In the genomic region with DNA sequence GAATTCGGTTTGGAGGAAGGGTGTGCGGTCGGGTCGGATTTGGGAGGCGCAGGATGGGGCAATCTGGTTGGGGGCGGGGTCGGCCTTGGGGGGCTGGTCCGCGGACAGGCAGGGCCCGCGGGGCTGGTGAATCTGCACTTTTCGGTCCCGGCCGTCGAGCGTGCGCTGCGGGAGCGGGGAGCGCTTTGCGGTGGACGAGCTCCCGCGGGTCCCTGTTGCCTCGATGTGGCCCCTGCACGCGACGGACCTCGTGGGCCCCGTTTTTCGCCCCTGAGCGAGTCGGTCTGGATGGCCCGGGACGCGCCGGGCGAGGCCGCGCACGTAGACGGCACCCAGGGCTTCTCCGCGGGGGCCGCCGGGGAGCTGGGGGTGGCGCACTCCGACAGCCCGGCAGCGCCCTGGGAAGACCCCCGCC, we compare ENCODE assay signal across 8 cellular contexts. TPM values are rescaled to one million over a fixed set of nuclear protein-coding genes. Genes with fewer than 3 reads are reported as not detected.
DNase-seq lines count a peak whose midpoint lies in the region; ATAC-seq and TF ChIP-seq lines count a peak whose summit lies in the region.

No MANE protein-coding gene starts in this region.

- H3K4me1 ChIP-seq in breast epithelium (peaks cover 18 to 22% of the 10 kb centered on the region in 2 donors), stomach smooth muscle (ENCODE audit: control insufficient read depth, insufficient read depth, low read length) (peaks cover 40% of the 10 kb centered on the region)

- TF ChIP-seq POLR2A in breast epithelium (IDR thresholded peaks at IDR 0.05), result no peak

- POLR2A ChIA-PET in BJ (lab: Charles Lee), result interaction anchor here (0.8 to 1.0 kb wide), 2 partner anchors 31 to 353 kb away, joined by 3 to 4 read pairs; no protein-coding TSS in a partner anchor

- intact Hi-C loops in breast epithelium (cut with DNase I; ENCODE audit: low total_unique reads), result loop anchor here (5.0 to 10.0 kb wide), 2 partner anchors 33 to 105 kb away; a partner anchor contains a TSS

- H3K27me3 ChIP-seq in BJ (ENCODE audit: control insufficient read depth, insufficient read depth, low read length) (no peaks in the 10 kb centered on the region), breast epithelium (no peaks in the 10 kb centered on the region), stomach smooth muscle (ENCODE audit: control insufficient read depth in 1 of 2, insufficient read depth in 2 of 2, low read length in 2 of 2) (no peaks in the 10 kb centered on the region)

- H3K27ac ChIP-seq in breast epithelium, result peak overlapping the region; percentile 99 to 100
- H3K27ac ChIP-seq in stomach smooth muscle (ENCODE audit: low read length), result peak overlapping the region; percentile 94

- CTCF ChIA-PET in BJ (lab: Yijun Ruan, JAX), result interaction anchor here (1.1 to 1.5 kb wide), 3 partner anchors 16 to 114 kb away, joined by 3 read pairs; no protein-coding TSS in a partner anchor

- ATAC-seq in left lobe of liver, result peak; percentile 27
- ATAC-seq in GM21367 (IDR thresholded peaks at IDR 0.05; ENCODE audit: unreplicated experiment), result no peak

- H3K9me3 ChIP-seq in breast epithelium (no peaks in the 10 kb centered on the region), stomach smooth muscle (ENCODE audit: control insufficient read depth in 2 of 2, low read length in 2 of 2) (no peaks in the 10 kb centered on the region)

- peaks cover 16% of the 10 kb centered on the region for H3K36me3 ChIP-seq in BJ (ENCODE audit: control insufficient read depth, insufficient read depth, low read length)
- H3K36me3 ChIP-seq in breast epithelium, result no peaks in the 10 kb centered on the region
- H3K36me3 ChIP-seq in stomach smooth muscle (ENCODE audit: control insufficient read depth in 2 of 2, insufficient read depth in 2 of 2, low read length in 2 of 2), result peaks cover 9 to 11% of the 10 kb centered on the region in 2 donors

- H3K4me3 ChIP-seq in BJ (ENCODE audit: low read depth, low read length) (peak overlapping the region; percentile 99), breast epithelium (peak overlapping the region; percentile 76 to 100 (median 82)), stomach smooth muscle (ENCODE audit: low read length in 2 of 2) (peak overlapping the region; percentile 87 to 93)

- peak overlapping the region; percentile 87 to 92 for H3K9ac ChIP-seq in stomach smooth muscle (ENCODE audit: low read length in 2 of 2)

- DNase-seq in BJ (ENCODE audit: low read depth), result no peak
- DNase-seq in NCI-H69 (lab: John Stamatoyannopoulos, UW), result peak; percentile 52
- no peak for DNase-seq in breast epithelium (ENCODE audit: low spot score in 2 of 2)
- DNase-seq in left lobe of liver (ENCODE audit: low spot score), result peak; percentile 72
- DNase-seq in NCI-H510A treated with DMSO at 0.1 percent for 48 hours (lab: John Stamatoyannopoulos, UW), result no peak
- DNase-seq in NCI-H526 (lab: John Stamatoyannopoulos, UW), result no peak

- no peak for TF ChIP-seq CTCF in BJ (IDR thresholded peaks at IDR 0.05; ENCODE audit: insufficient read depth, low read depth, low read length)
- no peak for TF ChIP-seq CTCF in breast epithelium (IDR thresholded peaks at IDR 0.05)

RNA-seq across cellular contexts. Expression of a gene that starts 11.8 kb away (rescaled TPM):
- not detected in 2 replicates for polyA plus RNA-seq in BJ (2011; rRNA removed)
- 0.10 TPM in 1 of 2 replicates, not detected in the other for polyA minus RNA-seq in BJ (2011; rRNA and poly(A)+ RNA removed)
- 1 to 10 TPM in 1 of 3 donors, not detected in 2; 1.8 TPM for total RNA-seq in breast epithelium
- total RNA-seq in left lobe of liver, result 0.28 TPM

RNA-seq across cellular contexts. Expression of a gene that starts 13.9 kb away (rescaled TPM):
- not detected in 2 replicates for polyA plus RNA-seq in BJ (2011; rRNA removed)
- polyA minus RNA-seq in BJ (2011; rRNA and poly(A)+ RNA removed), result not detected in 2 replicates
- 1 to 10 TPM in 2 of 3 donors, not detected in 1; 1.0 to 2.3 TPM for total RNA-seq in breast epithelium
- total RNA-seq in left lobe of liver, result 0.18 TPM

RNA-seq across cellular contexts. Expression of a gene that starts 21.0 kb away (rescaled TPM):
- polyA plus RNA-seq in BJ (2011; rRNA removed), result 0.59 and 0.66 TPM in 2 replicates
- 0.31 TPM in 1 of 2 replicates, not detected in the other for polyA minus RNA-seq in BJ (2011; rRNA and poly(A)+ RNA removed)
- total RNA-seq in breast epithelium, result 1 to 10 TPM in 2 of 3 donors, not detected in 1; 2.5 to 3.9 TPM
- total RNA-seq in left lobe of liver, result 0.93 TPM

RNA-seq across cellular contexts. Expression of a gene that starts 33.5 kb away (rescaled TPM):
- 8.9 and 12.2 TPM in 2 replicates for polyA plus RNA-seq in BJ (2011; rRNA removed)
- polyA minus RNA-seq in BJ (2011; rRNA and poly(A)+ RNA removed), result 11.3 and 20.2 TPM in 2 replicates
- total RNA-seq in breast epithelium (10 to 100 TPM; 32.6 to 38.0 (median 33.3) TPM), left lobe of liver (19.0 TPM)

RNA-seq across cellular contexts. Expression of a gene that starts 34.0 kb away (rescaled TPM):
- polyA plus RNA-seq in BJ (2011; rRNA removed), result 46.2 and 65.8 TPM in 2 replicates
- polyA minus RNA-seq in BJ (2011; rRNA and poly(A)+ RNA removed), result 12.4 and 30.0 TPM in 2 replicates
- total RNA-seq in breast epithelium, result 10 to 100 TPM; 44.6 to 52.8 (median 47.4) TPM
- 41.3 TPM for total RNA-seq in left lobe of liver

Comparison
In these comparisons a context has a peak if more than half of its experiments do, and no peak if none do; other contexts are left out.
1. DNase-seq: peak in NCI-H69 (single experiment) and left lobe of liver (single experiment); none in BJ (single experiment), breast epithelium (0 of 2), NCI-H510A treated with DMSO at 0.1 percent for 48 hours (single experiment) and NCI-H526 (0 of 2).
2. Peak in every context shown above with its lines, with median percentiles within 50 percentile points of each other: H3K4me3 ChIP-seq.